Comparison of ENCODE assay signal across 35 cellular contexts in the genomic region with DNA sequence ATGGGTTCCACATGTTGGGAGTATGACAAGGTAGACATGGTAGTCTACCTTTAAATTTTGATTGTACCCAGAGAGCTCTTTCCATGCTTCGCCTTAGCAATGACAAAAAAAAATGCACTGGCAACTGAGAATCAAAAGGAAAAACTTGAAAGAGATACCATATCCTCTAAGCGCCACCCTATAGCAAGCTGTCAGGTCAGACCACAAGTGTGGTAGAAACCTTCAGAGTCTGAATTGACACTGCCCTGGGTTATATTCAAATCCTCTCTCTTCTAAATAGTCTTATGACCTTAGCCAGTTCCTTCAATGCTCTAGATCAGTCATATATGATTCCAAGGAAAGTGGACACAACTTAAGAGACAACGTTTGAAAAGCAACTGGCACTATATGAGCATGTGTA. TPM values are rescaled to one million over a fixed set of nuclear protein-coding genes. Genes with fewer than 3 reads are reported as not detected.
DNase-seq lines count a peak whose midpoint lies in the region; ATAC-seq, FAIRE-seq and TF ChIP-seq lines count a peak whose summit lies in the region.
"Had no signal": no experiment of that assay in that cellular context is flagged by ENCODE, and none has a peak within 500 bp of the region (broad histone marks: within the 10 kb centered on the region; RNA-seq: fewer than 3 reads in every experiment).

No MANE protein-coding gene starts in this region.

- BruUV-seq in GM12878 (replicated peaks; lab: Mats Ljungman, UMichigan) (no TSS peak), MCF 10A (replicated peaks; lab: Mats Ljungman, UMichigan) (no TSS peak)

- no peak for DNase-seq in CD4-positive, alpha-beta T cell
- DNase-seq in DND-41 (peak; percentile 42), GM12878 (ENCODE audit: low read depth, low spot score) (no peak), heart right ventricle (no peak), MCF 10A (ENCODE audit: unreplicated experiment) (no peak), NCI-H345 (lab: John Stamatoyannopoulos, UW) (no peak), amygdala (lab: John Stamatoyannopoulos, UW) (no peak)
- DNase-seq in Jurkat, Clone E6-1 (ENCODE audit: low read depth, low spot score): peak; percentile 63
- DNase-seq: brain microvascular endothelial cell; C1 segment of cervical spinal cord; Calu3; DMS79 treated with DMSO at 0.1 percent for 48 hours; effector memory CD4-positive, alpha-beta T cell; lower lobe of right lung; NCI-H1105; NCI-H187 treated with DMSO at 0.1 percent for 48 hours; NCI-H2171 treated with DMSO at 0.1 percent for 48 hours; NCI-H524; pancreas; PC-3; retina; stimulated activated CD4-positive, alpha-beta T cell treated with anti-CD3 and anti-CD28 coated beads, Interleukin-1b, Interleukin-23, amount 100 ng/mL, for 48 hours; uterus had no signal

- no peak for TF ChIP-seq POLR2A in GM12878 (IDR thresholded peaks at IDR 0.05; ENCODE audit: low read depth, low read length)

- H3K4me1 ChIP-seq in DND-41 (ENCODE audit: insufficient read depth, low read length): peaks cover 31% of the 10 kb centered on the region
- no peaks in the 10 kb centered on the region for H3K4me1 ChIP-seq in GM12878 (ENCODE audit: control insufficient read depth, insufficient read depth, low read length)
- peaks cover 0 to 12% (median 0%) of the 10 kb centered on the region in 9 donors for H3K4me1 ChIP-seq in heart right ventricle
- H3K4me1 ChIP-seq: pancreas, uterus had no signal

- FAIRE-seq in GM12878 (lab: Jason Lieb, UNC): no peak
- FAIRE-seq: colon, H1, pancreas had no signal

- TF ChIP-seq EP300 in GM12878 (IDR thresholded peaks at IDR 0.05; ENCODE audit: borderline replicate concordance in 1 of 2, control insufficient read depth in 1 of 2, low read depth in 2 of 2, low read length in 2 of 2): no peak

- TF ChIP-seq CTCF in CD4-positive, alpha-beta T cell (IDR thresholded peaks at IDR 0.05): no peak
- TF ChIP-seq CTCF in DND-41 (IDR thresholded peaks at IDR 0.05; ENCODE audit: borderline replicate concordance, extremely low read depth, low read length, poor library complexity, severe bottlenecking): no peak
- TF ChIP-seq CTCF in GM12878 (IDR thresholded peaks at IDR 0.05 in 2 of 3, conservative IDR thresholded peaks at IDR 0.05 in 1 of 3; ENCODE audit: control insufficient read depth in 2 of 3, extremely low read depth in 1 of 3, insufficient read depth in 1 of 3, low read depth in 3 of 3, low read length in 3 of 3): no peak
- TF ChIP-seq CTCF in heart right ventricle (IDR thresholded peaks at IDR 0.05): no peak
- TF ChIP-seq CTCF in MCF 10A (IDR thresholded peaks at IDR 0.05; ENCODE audit: unreplicated experiment): no peak

- WGBS in GM12878 (ENCODE audit: insufficient coverage, insufficient replicate concordance, low lambda C conversion rate, missing lambda C conversion rate): 47% methylated on average over 3 of the region's 3 CpGs
- WGBS in heart right ventricle, 2 donors: 90 to 93% methylated on average over 3 of the region's 3 CpGs

- H3K27me3 ChIP-seq in CD4-positive, alpha-beta T cell (ENCODE audit: control insufficient read depth, insufficient read depth, low read length): no peaks in the 10 kb centered on the region
- H3K27me3 ChIP-seq in DND-41 (ENCODE audit: insufficient read depth, low read length, poor library complexity): no peaks in the 10 kb centered on the region
- H3K27me3 ChIP-seq in GM12878 (replicated peaks in 1 of 2; ENCODE audit: control insufficient read depth in 2 of 2, insufficient read depth in 2 of 2, low read length in 1 of 2): no peaks in the 10 kb centered on the region
- no peaks in the 10 kb centered on the region for H3K27me3 ChIP-seq in heart right ventricle
- H3K27me3 ChIP-seq: brain microvascular endothelial cell, pancreas, uterus had no signal

- H3K9me3 ChIP-seq in CD4-positive, alpha-beta T cell (ENCODE audit: control insufficient read depth, low read length): no peaks in the 10 kb centered on the region
- H3K9me3 ChIP-seq in DND-41 (ENCODE audit: insufficient read depth, low read length, severe bottlenecking): no peaks in the 10 kb centered on the region
- H3K9me3 ChIP-seq in GM12878 (replicated peaks; ENCODE audit: control insufficient read depth, insufficient read depth, low read length): no peaks in the 10 kb centered on the region; the same call in 2 of the 3 replicates
- peaks cover 0 to 3% (median 0%) of the 10 kb centered on the region in 11 donors for H3K9me3 ChIP-seq in heart right ventricle
- H3K9me3 ChIP-seq: lower lobe of right lung, pancreas, uterus had no signal

- H2AFZ ChIP-seq in DND-41 (ENCODE audit: low read depth, low read length) (0 out of 2 replicates have a peak overlapping the region, but pooled peaks have one; percentile 36), GM12878 (ENCODE audit: control insufficient read depth, low read depth, low read length) (no peak overlapping the region)

- H3K27me3 Mint-ChIP-seq in CD4-positive, alpha-beta T cell: no peaks in the 10 kb centered on the region
- peaks cover 27% of the 10 kb centered on the region for H3K27me3 Mint-ChIP-seq in MCF 10A (ENCODE audit: insufficient read depth, unreplicated experiment)
- H3K27me3 Mint-ChIP-seq: IgD-negative memory B cell had no signal

- TF ChIP-seq RAD21 in GM12878 (IDR thresholded peaks at IDR 0.05; ENCODE audit: insufficient read depth, low read depth, low read length): no peak

- no peak overlapping the region for H3K4me3 Mint-ChIP-seq in CD4-positive, alpha-beta T cell
- H3K4me3 Mint-ChIP-seq in MCF 10A (ENCODE audit: unreplicated experiment): no peak overlapping the region
- H3K4me3 Mint-ChIP-seq: IgD-negative memory B cell, neural crest cell had no signal

- H3K27ac Mint-ChIP-seq in CD4-positive, alpha-beta T cell: no peak overlapping the region
- H3K27ac Mint-ChIP-seq in MCF 10A (ENCODE audit: low read depth, unreplicated experiment): no peak overlapping the region
- H3K27ac Mint-ChIP-seq: IgD-negative memory B cell had no signal

- H3K36me3 ChIP-seq in DND-41 (ENCODE audit: insufficient read depth, low read length) (no peaks in the 10 kb centered on the region), GM12878 (ENCODE audit: control insufficient read depth in 2 of 2, insufficient read depth in 2 of 2, low read length in 1 of 2) (no peaks in the 10 kb centered on the region), heart right ventricle (no peaks in the 10 kb centered on the region)
- H3K36me3 ChIP-seq: brain microvascular endothelial cell, lower lobe of right lung, pancreas, uterus had no signal

- in situ Hi-C loops in GM12878 (cut with MboI): no loop called here

- H3K4me2 ChIP-seq in DND-41 (ENCODE audit: insufficient read depth, low read length): no peak overlapping the region
- H3K4me2 ChIP-seq in GM12878 (ENCODE audit: control insufficient read depth, insufficient read depth): no peak overlapping the region

- no peaks in the 10 kb centered on the region for H3K36me3 Mint-ChIP-seq in CD4-positive, alpha-beta T cell (ENCODE audit: low read depth)
- no peaks in the 10 kb centered on the region for H3K36me3 Mint-ChIP-seq in MCF 10A (ENCODE audit: insufficient read depth, unreplicated experiment)
- H3K36me3 Mint-ChIP-seq: IgD-negative memory B cell had no signal

- H3K27ac ChIP-seq in CD4-positive, alpha-beta T cell (ENCODE audit: low read depth, low read length): no peak overlapping the region
- H3K27ac ChIP-seq in DND-41 (ENCODE audit: low read length) (0 out of 2 replicates have a peak overlapping the region, but pooled peaks have one; percentile 36), GM12878 (ENCODE audit: control insufficient read depth, insufficient read depth) (no peak overlapping the region), heart right ventricle (no peak overlapping the region)
- H3K27ac ChIP-seq: brain microvascular endothelial cell, lower lobe of right lung, pancreas, skin epidermis, uterus had no signal

- H3K79me2 ChIP-seq in DND-41 (ENCODE audit: insufficient read depth, low read length) (no peaks in the 10 kb centered on the region), GM12878 (ENCODE audit: control insufficient read depth, insufficient read depth, low read length) (no peaks in the 10 kb centered on the region)

- POLR2A ChIA-PET in CD4-positive, alpha-beta T cell (lab: Charles Lee): interaction anchor here (0.6 kb wide), 1 partner anchor 23 kb away, joined by 4 read pairs; no protein-coding TSS in a partner anchor
- POLR2A ChIA-PET in GM12878 (lab: Charles Lee) (no interaction called here), MCF 10A (lab: Yijun Ruan, JAX) (no interaction called here)

- ATAC-seq in CD4-positive, alpha-beta T cell (ENCODE audit: poor library complexity): peak; percentile 77
- peak; percentile 88 for ATAC-seq in DND-41 (ENCODE audit: insufficient read depth, low read depth)
- peak; percentile 34; the same call in 2 of the 3 replicates for ATAC-seq in GM12878
- no peak for ATAC-seq in heart right ventricle
- ATAC-seq: pancreas, PC-3, SK-N-SH treated with all-trans-retinoic acid at 6 μM for 48 hours had no signal

- H3K9me3 Mint-ChIP-seq in CD4-positive, alpha-beta T cell: peaks cover 8% of the 10 kb centered on the region
- peaks cover 7% of the 10 kb centered on the region for H3K9me3 Mint-ChIP-seq in MCF 10A (ENCODE audit: unreplicated experiment)
- H3K9me3 Mint-ChIP-seq: neural crest cell had no signal

- H4K20me1 ChIP-seq in DND-41 (ENCODE audit: insufficient read depth, low read length) (no peaks in the 10 kb centered on the region), GM12878 (ENCODE audit: control insufficient read depth, insufficient read depth) (no peaks in the 10 kb centered on the region)

- CTCF ChIA-PET in CD4-positive, alpha-beta T cell (lab: Charles Lee): no interaction called here
- CTCF ChIA-PET in GM12878 (lab: Yijun Ruan, JAX) (no interaction called here), MCF 10A (lab: Yijun Ruan, JAX) (interaction anchor here (0.7 kb wide), 1 partner anchor 1630 kb away, joined by 4 read pairs; no protein-coding TSS in a partner anchor)

- SMC1A ChIA-PET in GM12878 (lab: Charles Lee; ENCODE audit: uncharacterized antibody, unreplicated experiment): no interaction called here

- intact Hi-C loops in CD4-positive, alpha-beta T cell (cut with DNase I, micrococcal nuclease): no loop called here
- intact Hi-C loops in GM12878 (cut with micrococcal nuclease; ENCODE audit: unreplicated experiment) (no loop called here), heart right ventricle (cut with DNase I) (no loop called here), MCF 10A (cut with micrococcal nuclease) (no loop called here)

- H3K9ac ChIP-seq in DND-41 (ENCODE audit: low read depth, low read length) (no peak overlapping the region), GM12878 (ENCODE audit: control insufficient read depth, insufficient read depth, low read length) (no peak overlapping the region)

- H3K4me3 ChIP-seq in DND-41 (ENCODE audit: low read depth in 1 of 2, low read length in 2 of 2) (no peak overlapping the region), GM12878 (no peak overlapping the region), heart right ventricle (no peak overlapping the region)
- H3K4me3 ChIP-seq in Jurkat, Clone E6-1 (ENCODE audit: low read length): no peak overlapping the region
- H3K4me3 ChIP-seq: lower lobe of right lung, pancreas, skin epidermis, uterus had no signal

- RAD21 ChIA-PET in GM12878 (lab: Charles Lee; ENCODE audit: unreplicated experiment): no interaction called here

- H3K4me1 Mint-ChIP-seq in CD4-positive, alpha-beta T cell (ENCODE audit: low read depth): peaks cover 51% of the 10 kb centered on the region
- no peaks in the 10 kb centered on the region for H3K4me1 Mint-ChIP-seq in MCF 10A (ENCODE audit: insufficient read depth, unreplicated experiment)
- H3K4me1 Mint-ChIP-seq: neural crest cell had no signal

RNA-seq across cellular contexts. Expression of a gene that starts 45.6 kb away (rescaled TPM):
- not detected for total RNA-seq in CD4-positive, alpha-beta T cell
- polyA plus RNA-seq in Jurkat, Clone E6-1 (2012; ENCODE audit: insufficient read depth, insufficient read length): not detected
- total RNA-seq in GM12878 (2013; cell fraction: nucleolus; rRNA removed): not detected in 2 replicates
- not detected in 2 replicates for total RNA-seq in GM12878 (2014; rRNA removed)
- total RNA-seq in GM12878 (2014; rRNA removed; fragmentation: Illumina TruSeq; extraction: Trizol): not detected in 2 replicates
- 0.08 and 0.10 TPM in 2 replicates for total RNA-seq in GM12878 (2021)
- not detected for polyA plus RNA-seq in GM12878 (2011; ENCODE audit: low read depth)
- polyA plus RNA-seq in GM12878 (2011; rRNA removed): not detected in 2 replicates
- polyA plus RNA-seq in GM12878 (2011; cell fraction: cytosol; rRNA removed): not detected in 2 replicates
- polyA plus RNA-seq in GM12878 (2011; cell fraction: nucleus; rRNA removed): not detected in 2 replicates
- not detected in 2 replicates for polyA plus RNA-seq in GM12878 (2012)
- polyA plus RNA-seq in GM12878 (2014; fragmentation: Illumina TruSeq; extraction: Trizol): not detected in 2 replicates
- polyA plus RNA-seq in GM12878 (2014; fragmentation: Nextera tagmentation; extraction: Ambion mirVana): not detected
- polyA plus RNA-seq in GM12878 (2014; rRNA removed): not detected in 2 replicates
- not detected for polyA plus RNA-seq in GM12878 (2016; fragmentation: Nextera tagmentation; extraction: Ambion mirVana)
- polyA minus RNA-seq in GM12878 (2011; rRNA and poly(A)+ RNA removed): not detected in 2 replicates
- polyA minus RNA-seq in GM12878 (2011; cell fraction: cytosol; rRNA and poly(A)+ RNA removed): not detected in 2 replicates
- polyA minus RNA-seq in GM12878 (2011; cell fraction: nucleus; rRNA and poly(A)+ RNA removed): not detected in 2 replicates
- not detected for total RNA-seq in heart right ventricle
- not detected for polyA plus RNA-seq in heart right ventricle
- total RNA-seq in MCF 10A (2022): not detected in 2 replicates
- total RNA-seq: Calu3; fibroblast of villous mesenchyme; H1; kidney epithelial cell; lower lobe of right lung; mononuclear cell; neural crest cell; PC-3; T-helper 2 cell treated with Interferon-gamma antibody and Interleukin-4, amounts not matched to agents 100 ng/mL and 5 ng/mL, for 36 hours; uterus had no signal
- polyA plus RNA-seq: AG04450, esophagus, H1, IgD-negative memory B cell had no signal

Comparison
In these comparisons a context has a peak if more than half of its experiments do, and no peak if none do; other contexts are left out.
1. ATAC-seq: peak in CD4-positive, alpha-beta T cell (single experiment), DND-41 (single experiment) and GM12878 (single experiment); none in heart right ventricle (0 of 8).
2. DNase-seq: peak in DND-41 (single experiment) and Jurkat, Clone E6-1 (single experiment); none in CD4-positive, alpha-beta T cell (0 of 10), GM12878 (single experiment), heart right ventricle (0 of 2), MCF 10A (single experiment), NCI-H345 (single experiment) and amygdala (0 of 56).